In the genomic region with DNA sequence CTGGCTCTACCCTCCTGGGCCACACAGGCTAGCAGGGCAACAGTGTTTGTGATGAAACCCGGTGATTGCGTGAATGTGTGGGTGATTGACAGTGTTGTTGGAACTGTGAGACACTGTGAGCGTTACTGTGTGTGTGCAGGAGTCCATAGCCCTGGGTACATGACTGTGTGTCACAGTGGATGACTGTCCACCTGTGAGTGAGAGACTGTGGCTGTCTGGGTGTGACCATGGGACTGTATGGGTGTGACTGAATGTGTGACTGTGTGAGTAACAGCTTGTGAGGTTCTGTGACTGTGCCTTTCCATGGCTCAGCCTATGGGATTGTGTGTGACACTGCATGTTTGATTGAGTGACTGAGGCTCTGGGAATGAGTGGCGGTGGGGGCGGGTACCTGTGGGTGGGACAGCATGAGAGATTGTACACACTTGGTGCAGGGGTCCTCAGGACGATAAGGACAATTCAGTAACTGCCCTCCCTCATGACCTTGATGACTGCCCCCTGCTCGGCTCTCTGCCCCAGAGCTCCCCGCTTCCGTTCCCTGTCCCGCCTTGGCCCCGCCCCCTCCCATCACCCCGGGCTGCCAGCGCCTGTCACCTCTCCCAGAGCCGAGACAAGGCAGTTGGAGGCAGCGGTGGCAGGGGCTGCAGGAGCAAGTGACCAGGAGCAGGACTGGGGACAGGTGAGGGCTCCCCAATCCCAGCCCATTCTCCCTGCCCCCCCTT, we compare ENCODE assay signal across 1 cellular context.
TF ChIP-seq lines count a peak whose summit lies in the region.

A gene with protein sequence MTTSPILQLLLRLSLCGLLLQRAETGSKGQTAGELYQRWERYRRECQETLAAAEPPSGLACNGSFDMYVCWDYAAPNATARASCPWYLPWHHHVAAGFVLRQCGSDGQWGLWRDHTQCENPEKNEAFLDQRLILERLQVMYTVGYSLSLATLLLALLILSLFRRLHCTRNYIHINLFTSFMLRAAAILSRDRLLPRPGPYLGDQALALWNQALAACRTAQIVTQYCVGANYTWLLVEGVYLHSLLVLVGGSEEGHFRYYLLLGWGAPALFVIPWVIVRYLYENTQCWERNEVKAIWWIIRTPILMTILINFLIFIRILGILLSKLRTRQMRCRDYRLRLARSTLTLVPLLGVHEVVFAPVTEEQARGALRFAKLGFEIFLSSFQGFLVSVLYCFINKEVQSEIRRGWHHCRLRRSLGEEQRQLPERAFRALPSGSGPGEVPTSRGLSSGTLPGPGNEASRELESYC (plus strand): TSS at position 602 of the 722 bp plus-strand sequence. CDS start 1,300 bp downstream, outside the sequence.

TF ChIP-seq in HEK293, 187 proteins besides CTCF, POLR2A, EP300 and RAD21 (continued from another document):
- TF ChIP-seq ZSCAN23 (tag by site-specific recombination; IDR thresholded peaks at IDR 0.05) (no peak), ZXDB (tag by site-specific recombination; IDR thresholded peaks at IDR 0.05) (0 out of 2 replicates have a peak, but pooled peaks have one; percentile 15), ZNF514 (tag by site-specific recombination; IDR thresholded peaks at IDR 0.05) (no peak), ZNF433 (tag by site-specific recombination; IDR thresholded peaks at IDR 0.05; ENCODE audit: low read depth) (no peak)
TF ChIP-seq in HEK293: peak in this region for 13.
